1 cellular context compared by ENCODE assay signal in genomic region chr1:109193653-109194590, GRCh38.
TF ChIP-seq lines count a peak whose summit lies in the region.

No MANE protein-coding gene starts in this region.

TF ChIP-seq in HepG2, 621 proteins besides CTCF, POLR2A, EP300 and RAD21 (continued from another document):
- peak; percentile 15; the same call in 1 of the 2 replicates for TF ChIP-seq ZBTB33 (CRISPR knock-in tag; IDR thresholded peaks at IDR 0.05)
- TF ChIP-seq NFRKB (IDR thresholded peaks at IDR 0.05): no peak
- TF ChIP-seq ZBTB8A (CRISPR knock-in tag; IDR thresholded peaks at IDR 0.05; ENCODE audit: borderline replicate concordance, low read depth): no peak
- no peak for TF ChIP-seq NR2F6 (IDR thresholded peaks at IDR 0.05)
- no peak for TF ChIP-seq NR2F6 (CRISPR knock-in tag; IDR thresholded peaks at IDR 0.05)
- 0 out of 2 replicates have a peak, but pooled peaks have one; percentile 24 for TF ChIP-seq POGK (CRISPR knock-in tag; conservative IDR thresholded peaks at IDR 0.05)
- TF ChIP-seq KLF11 (CRISPR knock-in tag; IDR thresholded peaks at IDR 0.05): no peak
- TF ChIP-seq ZBTB40 (IDR thresholded peaks at IDR 0.05): no peak
- TF ChIP-seq ZBTB40 (CRISPR knock-in tag; IDR thresholded peaks at IDR 0.05): no peak
- TF ChIP-seq SMC3 (IDR thresholded peaks at IDR 0.05; ENCODE audit: low read length): peak; percentile 68
- no peak for TF ChIP-seq SIN3A (IDR thresholded peaks at IDR 0.05; ENCODE audit: borderline replicate concordance, low read depth, low read length)
- TF ChIP-seq CEBPG (CRISPR knock-in tag; IDR thresholded peaks at IDR 0.05): 0 out of 2 replicates have a peak, but pooled peaks have one; percentile 12
- peak; percentile 28; the same call in 1 of the 2 replicates for TF ChIP-seq HDAC2 (CRISPR knock-in tag; IDR thresholded peaks at IDR 0.05)
- no peak for TF ChIP-seq SP140L (CRISPR knock-in tag; IDR thresholded peaks at IDR 0.05; ENCODE audit: borderline replicate concordance)
- TF ChIP-seq KMT2A (CRISPR knock-in tag; IDR thresholded peaks at IDR 0.05): no peak
- no peak for TF ChIP-seq ZFY (CRISPR knock-in tag; IDR thresholded peaks at IDR 0.05)
